Comparison of ENCODE assay signal across 13 cellular contexts in genomic region chr20:14569631-14570030, GRCh38.
DNase-seq lines count a peak whose midpoint lies in the region; ATAC-seq and TF ChIP-seq lines count a peak whose summit lies in the region.
"Had no signal": no experiment of that assay in that cellular context is flagged by ENCODE, and none has a peak within 500 bp of the region (broad histone marks: within the 10 kb centered on the region; RNA-seq: fewer than 3 reads in every experiment).

No MANE protein-coding gene starts in this region.

- H3K36me3 ChIP-seq in adipocyte (ENCODE audit: control insufficient read depth, insufficient read depth, low read length, severe bottlenecking) = no peaks in the 10 kb centered on the region
- H3K36me3 ChIP-seq in neural progenitor cell = no peaks in the 10 kb centered on the region

- peaks cover 18% of the 10 kb centered on the region for H3K4me1 Mint-ChIP-seq in neural progenitor cell

- peaks cover 9% of the 10 kb centered on the region for H3K9me3 Mint-ChIP-seq in neural progenitor cell

- DNase-seq in adipocyte (ENCODE audit: low read depth) (peak; percentile 60), fibroblast of peridontal ligament (ENCODE audit: extremely low read depth) (peak; percentile 78), neural progenitor cell (ENCODE audit: low spot score) (no peak), NCI-H526 treated with DMSO at 0.1 percent for 48 hours (lab: John Stamatoyannopoulos, UW) (no peak)
- DNase-seq: AML-193; CD4-positive, alpha-beta T cell; DMS79 treated with DMSO at 0.1 percent for 48 hours; GF-D8; H9 had no signal

- peaks cover 5% of the 10 kb centered on the region for H3K36me3 Mint-ChIP-seq in neural progenitor cell

- peak overlapping the region; percentile 72 for H3K4me2 ChIP-seq in neural progenitor cell

- no peak overlapping the region for H2AFZ ChIP-seq in neural progenitor cell (replicated peaks)

- no peaks in the 10 kb centered on the region for H3K9me3 ChIP-seq in adipocyte (ENCODE audit: control insufficient read depth, low read length)
- no peaks in the 10 kb centered on the region for H3K9me3 ChIP-seq in neural progenitor cell (ENCODE audit: low read depth)

- no peak overlapping the region for H3K9ac ChIP-seq in adipocyte (ENCODE audit: low read length)
- no peak overlapping the region for H3K9ac ChIP-seq in neural progenitor cell

- H3K4me3 ChIP-seq in adipocyte (ENCODE audit: low read length) = no peak overlapping the region
- H3K4me3 ChIP-seq in neural progenitor cell = no peak overlapping the region

- H3K79me2 ChIP-seq in neural progenitor cell (ENCODE audit: low read depth) = no peaks in the 10 kb centered on the region

- H3K4me3 Mint-ChIP-seq in neural progenitor cell = no peak overlapping the region
- H3K4me3 Mint-ChIP-seq: CD4-positive, alpha-beta T cell; H9 had no signal

- H4K20me1 ChIP-seq in neural progenitor cell (ENCODE audit: low read depth) = no peaks in the 10 kb centered on the region

- ATAC-seq in GM19463 (IDR thresholded peaks at IDR 0.05; ENCODE audit: unreplicated experiment) = no peak
- ATAC-seq in HG02852 (IDR thresholded peaks at IDR 0.05; ENCODE audit: unreplicated experiment) = no peak
- ATAC-seq in HG03097 (IDR thresholded peaks at IDR 0.05; ENCODE audit: low FRiP score, unreplicated experiment) = no peak

- no peak for TF ChIP-seq CTCF in neural progenitor cell (IDR thresholded peaks at IDR 0.05)

- no peak overlapping the region for H3K27ac Mint-ChIP-seq in neural progenitor cell
- H3K27ac Mint-ChIP-seq: CD4-positive, alpha-beta T cell had no signal

- peaks cover 21% of the 10 kb centered on the region for H3F3A ChIP-seq in neural progenitor cell (ENCODE audit: low read depth)

- no peaks in the 10 kb centered on the region for H3K27me3 Mint-ChIP-seq in neural progenitor cell (ENCODE audit: insufficient read depth, low read depth)
- H3K27me3 Mint-ChIP-seq: CD4-positive, alpha-beta T cell had no signal

- H3K4me1 ChIP-seq in adipocyte (ENCODE audit: control insufficient read depth, insufficient read depth, low read length) = peaks cover 4% of the 10 kb centered on the region
- H3K4me1 ChIP-seq in neural progenitor cell = peaks cover 35% of the 10 kb centered on the region

- H3K27ac ChIP-seq in neural progenitor cell = peak overlapping the region; percentile 95
- H3K27ac ChIP-seq: C4-2B had no signal

- H3K27me3 ChIP-seq in adipocyte (replicated peaks; ENCODE audit: control insufficient read depth, insufficient read depth, low read length) (no peaks in the 10 kb centered on the region), neural progenitor cell (no peaks in the 10 kb centered on the region)

Comparison
In these comparisons a context has a peak if more than half of its experiments do, and no peak if none do; other contexts are left out.
1. DNase-seq: peak in adipocyte (single experiment) and fibroblast of peridontal ligament (single experiment); none in neural progenitor cell (single experiment) and NCI-H526 treated with DMSO at 0.1 percent for 48 hours (single experiment).